Comparison of ENCODE assay signal across 9 cellular contexts in the genomic region with DNA sequence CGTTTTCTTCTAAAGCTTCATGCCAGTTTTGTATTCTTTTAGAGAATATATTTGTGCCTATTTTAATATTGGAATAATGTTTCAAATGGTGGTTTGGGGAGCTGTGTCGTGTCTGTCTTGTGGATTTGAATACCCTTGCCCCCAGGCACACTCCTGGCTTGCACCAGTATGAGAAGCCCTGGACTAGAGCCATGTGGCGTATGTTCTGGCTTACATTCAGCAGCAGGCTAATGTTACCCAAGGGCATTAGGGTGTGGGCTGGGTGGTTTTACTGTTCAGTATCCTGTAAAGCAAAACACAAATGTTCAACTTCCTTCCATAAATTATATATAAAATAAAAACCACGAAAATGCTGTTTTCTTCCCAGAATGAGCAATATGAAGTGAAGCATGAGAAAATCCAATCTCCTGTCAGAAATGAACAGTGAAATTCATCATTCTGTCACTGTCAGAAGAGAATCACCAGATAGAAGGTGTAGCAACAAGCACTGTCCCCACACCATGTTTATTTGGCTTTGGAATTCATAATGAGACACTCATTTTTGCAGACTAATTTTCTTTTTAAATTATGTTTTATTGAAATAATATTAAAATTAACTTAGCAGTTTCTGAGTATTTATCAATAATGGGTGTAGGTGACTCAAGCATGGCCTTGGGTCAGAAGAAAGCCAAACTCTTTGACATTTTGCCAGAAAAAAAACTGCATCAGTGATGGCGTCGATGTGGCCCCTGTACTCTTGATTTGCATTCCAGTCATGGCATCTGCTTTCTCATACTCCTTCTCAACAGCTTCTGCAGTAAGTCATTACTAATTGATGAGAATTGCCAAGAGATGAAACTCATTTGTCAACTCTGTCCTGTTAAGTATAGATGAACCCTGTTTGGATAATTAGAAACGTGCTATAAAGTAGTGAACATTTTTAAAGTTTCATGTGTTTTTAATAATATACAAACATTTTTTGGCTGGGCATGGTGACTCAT. TPM values are rescaled to one million over a fixed set of nuclear protein-coding genes. Genes with fewer than 3 reads are reported as not detected.
DNase-seq lines count a peak whose midpoint lies in the region; ATAC-seq and TF ChIP-seq lines count a peak whose summit lies in the region.
"Had no signal": no experiment of that assay in that cellular context is flagged by ENCODE, and none has a peak within 500 bp of the region (broad histone marks: within the 10 kb centered on the region; RNA-seq: fewer than 3 reads in every experiment).

No MANE protein-coding gene starts in this region.

- 0 out of 2 replicates have a peak overlapping the region, but pooled peaks have one; percentile 9 for H3K4me2 ChIP-seq in OCI-LY3 (ENCODE audit: low read length)
- peak overlapping the region; percentile 45 for H3K4me2 ChIP-seq in fibroblast of lung (ENCODE audit: extremely low read depth, insufficient read depth, low read length)

- H3K4me3 ChIP-seq in OCI-LY3 (ENCODE audit: low read length) (no peak overlapping the region), fibroblast of lung (replicated peaks in 1 of 4; ENCODE audit: control extremely low read depth in 1 of 4, insufficient read depth in 1 of 4, low read depth in 3 of 4, low read length in 4 of 4) (no peak overlapping the region)

- no peak for ATAC-seq in HG02884 (IDR thresholded peaks at IDR 0.05; ENCODE audit: unreplicated experiment)

- H3K9ac ChIP-seq in OCI-LY3 (ENCODE audit: low read length) (no peak overlapping the region), fibroblast of lung (ENCODE audit: insufficient read depth, low read length) (no peak overlapping the region)

- H3K4me1 ChIP-seq in OCI-LY3 (ENCODE audit: low read length) (peaks cover 22% of the 10 kb centered on the region), fibroblast of lung (ENCODE audit: control insufficient read depth, extremely low read depth, insufficient read depth, low read length) (peaks cover 10% of the 10 kb centered on the region)

- no peaks in the 10 kb centered on the region for H3K36me3 ChIP-seq in OCI-LY3 (replicated peaks; ENCODE audit: low read depth, low read length)
- H3K36me3 ChIP-seq in fibroblast of lung (ENCODE audit: control insufficient read depth, insufficient read depth, low read length): no peaks in the 10 kb centered on the region
- H3K36me3 ChIP-seq: WERI-Rb-1 had no signal

- H3K79me2 ChIP-seq in OCI-LY3 (ENCODE audit: low read length) (no peaks in the 10 kb centered on the region), fibroblast of lung (ENCODE audit: control insufficient read depth, insufficient read depth, low read length) (peaks cover 40% of the 10 kb centered on the region)

- H4K20me1 ChIP-seq in OCI-LY3 (ENCODE audit: insufficient read depth, low read length) (no peaks in the 10 kb centered on the region), fibroblast of lung (ENCODE audit: control insufficient read depth, extremely low read depth, insufficient read depth, low read length) (peaks cover 3% of the 10 kb centered on the region)

- no peaks in the 10 kb centered on the region for H3K9me3 ChIP-seq in OCI-LY3 (ENCODE audit: insufficient read depth, low read length)
- no peaks in the 10 kb centered on the region for H3K9me3 ChIP-seq in fibroblast of lung (ENCODE audit: control insufficient read depth, insufficient read depth, low read depth, low read length)

- H2AFZ ChIP-seq in OCI-LY3 (ENCODE audit: low read depth, low read length) (0 out of 2 replicates have a peak overlapping the region, but pooled peaks have one; percentile 42), fibroblast of lung (ENCODE audit: low read length) (no peak overlapping the region)

- no peak for TF ChIP-seq CTCF in OCI-LY3 (IDR thresholded peaks at IDR 0.05; ENCODE audit: low read depth, low read length)
- TF ChIP-seq CTCF in fibroblast of lung (conservative IDR thresholded peaks at IDR 0.05 in 1 of 2, IDR thresholded peaks at IDR 0.05 in 1 of 2; ENCODE audit: low read depth in 1 of 2, low read length in 2 of 2): no peak

- H3K27ac ChIP-seq in OCI-LY3 (ENCODE audit: low read length): no peak overlapping the region
- no peak overlapping the region for H3K27ac ChIP-seq in fibroblast of lung (ENCODE audit: insufficient read depth, low read length)
- H3K27ac ChIP-seq: WERI-Rb-1 had no signal

- DNase-seq in GDM1 (lab: John Stamatoyannopoulos, UW) (peak; percentile 38), fibroblast of lung (ENCODE audit: low read depth in 2 of 2) (peak; percentile 75 to 83), renal cortical epithelial cell (ENCODE audit: low read depth) (peak; percentile 87), DMS53 treated with DMSO at 0.1 percent for 48 hours (lab: John Stamatoyannopoulos, UW; ENCODE audit: unreplicated experiment) (no peak), mesenteric fat pad (ENCODE audit: low spot score) (no peak), T1000 (lab: John Stamatoyannopoulos, UW) (no peak)
- DNase-seq: WERI-Rb-1 had no signal

- no peaks in the 10 kb centered on the region for H3K27me3 ChIP-seq in OCI-LY3 (ENCODE audit: low read depth, low read length)
- H3K27me3 ChIP-seq in fibroblast of lung (ENCODE audit: control insufficient read depth, insufficient read depth, low read length): no peaks in the 10 kb centered on the region

RNA-seq across cellular contexts. Expression of gene WWC2, which starts 43.8 kb away (rescaled TPM):
- total RNA-seq in fibroblast of lung (20.8 and 34.0 TPM in 2 replicates), renal cortical epithelial cell (45.7 and 221 TPM in 2 replicates), mesenteric fat pad (37.6 TPM)
- 25.4 and 31.6 TPM in 2 replicates for polyA plus RNA-seq in fibroblast of lung
- polyA plus RNA-seq in fibroblast of lung (2012): 17.5 and 22.4 TPM in 2 replicates
- 16.0 and 18.5 TPM in 2 replicates for polyA minus RNA-seq in fibroblast of lung (ENCODE audit: low replicate concordance)

Comparison
In these comparisons a context has a peak if more than half of its experiments do, and no peak if none do; other contexts are left out.
1. DNase-seq: peak in GDM1 (single experiment), fibroblast of lung (2 of 2) and renal cortical epithelial cell (single experiment); none in DMS53 treated with DMSO at 0.1 percent for 48 hours (single experiment), mesenteric fat pad (single experiment) and T1000 (single experiment).